Comparison of ENCODE assay signal across 20 cellular contexts in genomic region chr14:92964124-92965109, GRCh38. TPM values are rescaled to one million over a fixed set of nuclear protein-coding genes. Genes with fewer than 3 reads are reported as not detected.
DNase-seq lines count a peak whose midpoint lies in the region; ATAC-seq and TF ChIP-seq lines count a peak whose summit lies in the region.
"Had no signal": no experiment of that assay in that cellular context is flagged by ENCODE, and none has a peak within 500 bp of the region (broad histone marks: within the 10 kb centered on the region; RNA-seq: fewer than 3 reads in every experiment).

No MANE protein-coding gene starts in this region.

- H3K36me3 Mint-ChIP-seq in GM23338 (ENCODE audit: low read depth) (peaks cover 28% of the 10 kb centered on the region), progenitor cell of endocrine pancreas (ENCODE audit: insufficient read depth) (peaks cover 14% of the 10 kb centered on the region)
- H3K36me3 Mint-ChIP-seq in stimulated activated memory B cell treated with anti-CD40 and anti-IgM and Interleukin-4, amounts not matched to agents 10 μg/mL and 1 μg/mL and 100 μg/mL, for 72 hours, result peaks cover 35% of the 10 kb centered on the region
- H3K36me3 Mint-ChIP-seq in activated CD4-positive, alpha-beta T cell treated with anti-CD3 and anti-CD28 coated beads, Interleukin-2, amount 10 ng/mL, durations not matched to agents 24 days and 14 days (ENCODE audit: low read depth), result peaks cover 3% of the 10 kb centered on the region
- peaks cover 2% of the 10 kb centered on the region for H3K36me3 Mint-ChIP-seq in T-helper 2 cell treated with Interferon-gamma antibody and Interleukin-4, amounts not matched to agents 5 μg/mL and 100 μg/mL, for 36 hours (ENCODE audit: low read depth)

- H3K27ac ChIP-seq in GM23338 (ENCODE audit: low read depth) (no peak overlapping the region), body of pancreas (peak overlapping the region; percentile 22 to 57 (median 35)), thyroid gland (no peak overlapping the region)
- H3K27ac ChIP-seq: vagina had no signal

- peak; percentile 27 for ATAC-seq in GM23338
- ATAC-seq in body of pancreas, result peak; percentile 66
- peak; percentile 81 for ATAC-seq in left lobe of liver
- no peak for ATAC-seq in stimulated activated memory B cell treated with anti-CD40 and anti-IgM and Interleukin-4, amounts not matched to agents 10 μg/mL and 1 μg/mL and 100 μg/mL, for 72 hours
- ATAC-seq: K562 had no signal

- H3K27me3 Mint-ChIP-seq in GM23338 (ENCODE audit: insufficient read depth, low read depth, poor library complexity) (peaks cover 20% of the 10 kb centered on the region), progenitor cell of endocrine pancreas (no peaks in the 10 kb centered on the region)
- H3K27me3 Mint-ChIP-seq in stimulated activated memory B cell treated with anti-CD40 and anti-IgM and Interleukin-4, amounts not matched to agents 10 μg/mL and 1 μg/mL and 100 μg/mL, for 72 hours, result no peaks in the 10 kb centered on the region
- H3K27me3 Mint-ChIP-seq in activated CD4-positive, alpha-beta T cell treated with anti-CD3 and anti-CD28 coated beads, Interleukin-2, amount 10 ng/mL, durations not matched to agents 24 days and 14 days, result no peaks in the 10 kb centered on the region
- no peaks in the 10 kb centered on the region for H3K27me3 Mint-ChIP-seq in T-helper 2 cell treated with Interferon-gamma antibody and Interleukin-4, amounts not matched to agents 5 μg/mL and 100 μg/mL, for 36 hours (ENCODE audit: low read depth)

- WGBS in body of pancreas, 2 donors, result 63 to 78% methylated on average over 7 to 12 of the region's 12 CpGs
- 85 to 91% methylated on average over 6 to 10 of the region's 12 CpGs for WGBS in thyroid gland, 2 donors

- H3K79me2 ChIP-seq in GM23338 (replicated peaks; ENCODE audit: insufficient read depth), result peaks cover 39% of the 10 kb centered on the region

- no peaks in the 10 kb centered on the region for H3F3A ChIP-seq in GM23338 (replicated peaks; ENCODE audit: low read depth)

- 0 out of 3 replicates have a peak, but pooled peaks cover 5% of the 10 kb centered on the region for H3K9me3 Mint-ChIP-seq in GM23338
- H3K9me3 Mint-ChIP-seq in stimulated activated memory B cell treated with anti-CD40 and anti-IgM and Interleukin-4, amounts not matched to agents 10 μg/mL and 1 μg/mL and 100 μg/mL, for 72 hours, result peaks cover 4% of the 10 kb centered on the region
- H3K9me3 Mint-ChIP-seq in activated CD4-positive, alpha-beta T cell treated with anti-CD3 and anti-CD28 coated beads, Interleukin-2, amount 10 ng/mL, durations not matched to agents 24 days and 14 days, result no peaks in the 10 kb centered on the region
- H3K9me3 Mint-ChIP-seq in T-helper 2 cell treated with Interferon-gamma antibody and Interleukin-4, amounts not matched to agents 5 μg/mL and 100 μg/mL, for 36 hours, result peaks cover 4% of the 10 kb centered on the region
- peaks cover 7% of the 10 kb centered on the region for H3K9me3 Mint-ChIP-seq in progenitor cell of endocrine pancreas (ENCODE audit: low read depth)

- no peak for TF ChIP-seq CTCF in GM23338 (conservative IDR thresholded peaks at IDR 0.05; ENCODE audit: low read depth in 2 of 2)
- TF ChIP-seq CTCF in body of pancreas (IDR thresholded peaks at IDR 0.05), result no peak
- no peak for TF ChIP-seq CTCF in thyroid gland (IDR thresholded peaks at IDR 0.05)
- TF ChIP-seq CTCF in progenitor cell of endocrine pancreas (IDR thresholded peaks at IDR 0.05; ENCODE audit: unreplicated experiment), result no peak

- H3K27me3 ChIP-seq in GM23338 (ENCODE audit: insufficient read depth), result no peaks in the 10 kb centered on the region
- H3K27me3 ChIP-seq in body of pancreas, result no peaks in the 10 kb centered on the region
- no peaks in the 10 kb centered on the region for H3K27me3 ChIP-seq in thyroid gland
- H3K27me3 ChIP-seq: vagina had no signal

- no peaks in the 10 kb centered on the region for H3K9me3 ChIP-seq in body of pancreas
- H3K9me3 ChIP-seq in thyroid gland, result no peaks in the 10 kb centered on the region
- H3K9me3 ChIP-seq: vagina had no signal

- H3K4me3 ChIP-seq in GM23338, result no peak overlapping the region
- no peak overlapping the region for H3K4me3 ChIP-seq in body of pancreas
- H3K4me3 ChIP-seq in thyroid gland (replicated peaks in 1 of 3), result no peak overlapping the region
- H3K4me3 ChIP-seq: K562, vagina had no signal

- TF ChIP-seq POLR2A in body of pancreas (IDR thresholded peaks at IDR 0.05) (no peak), thyroid gland (IDR thresholded peaks at IDR 0.05) (no peak)

- H3K4me2 ChIP-seq in GM23338, result no peak overlapping the region

- intact Hi-C loops in body of pancreas (cut with DNase I) (no loop called here), thyroid gland (cut with DNase I) (no loop called here)
- intact Hi-C loops in activated CD4-positive, alpha-beta T cell treated with anti-CD3 and anti-CD28 coated beads, Interleukin-2, amount 10 ng/mL, durations not matched to agents 24 days and 14 days (cut with micrococcal nuclease), result loop anchor here (10.0 kb wide), 1 partner anchor 50 kb away; no protein-coding TSS in a partner anchor

- H3K36me3 ChIP-seq in GM23338 (ENCODE audit: insufficient read depth) (no peaks in the 10 kb centered on the region), body of pancreas (replicated peaks in 1 of 2; ENCODE audit: insufficient read depth in 1 of 2, low read depth in 2 of 2) (peaks cover 0 to 2% of the 10 kb centered on the region in 2 donors), thyroid gland (no peaks in the 10 kb centered on the region)

- H3K27ac Mint-ChIP-seq in GM23338 (no peak overlapping the region), progenitor cell of endocrine pancreas (no peak overlapping the region)
- peak overlapping the region; percentile 46 for H3K27ac Mint-ChIP-seq in stimulated activated memory B cell treated with anti-CD40 and anti-IgM and Interleukin-4, amounts not matched to agents 10 μg/mL and 1 μg/mL and 100 μg/mL, for 72 hours
- no peak overlapping the region for H3K27ac Mint-ChIP-seq in activated CD4-positive, alpha-beta T cell treated with anti-CD3 and anti-CD28 coated beads, Interleukin-2, amount 10 ng/mL, durations not matched to agents 24 days and 14 days
- no peak overlapping the region for H3K27ac Mint-ChIP-seq in T-helper 2 cell treated with Interferon-gamma antibody and Interleukin-4, amounts not matched to agents 5 μg/mL and 100 μg/mL, for 36 hours

- peaks cover 26% of the 10 kb centered on the region for H4K20me1 ChIP-seq in GM23338 (replicated peaks; ENCODE audit: insufficient read depth)

- H3K9me2 ChIP-seq in GM23338 (ENCODE audit: insufficient read depth), result no peaks in the 10 kb centered on the region

- H2AFZ ChIP-seq in GM23338, result no peak overlapping the region

- DNase-seq in GM23338 (ENCODE audit: low spot score) (no peak), body of pancreas (peak in 1 of 4 donors; percentile 25), left lobe of liver (ENCODE audit: low spot score) (peak; percentile 74), thyroid gland (no peak), progenitor cell of endocrine pancreas (ENCODE audit: low spot score, unreplicated experiment) (no peak)
- DNase-seq in activated CD4-positive, alpha-beta T cell treated with anti-CD3 and anti-CD28 coated beads, Interleukin-2, amount 10 ng/mL, durations not matched to agents 24 days and 14 days, result no peak
- DNase-seq in T-helper 2 cell treated with Interferon-gamma antibody and Interleukin-4, amounts not matched to agents 5 μg/mL and 100 μg/mL, for 36 hours (ENCODE audit: low spot score), result no peak
- DNase-seq: activated CD4-positive, alpha-beta T cell treated with anti-CD3 and anti-CD28 coated beads, Interleukin-2, amount 50 U/mL, for 48 hours; activated effector memory CD4-positive, alpha-beta T cell treated with anti-CD3 and anti-CD28 coated beads, Interleukin-2, amount 50 U/mL, for 16 hours; C1 segment of cervical spinal cord; hippocampal formation; NCI-H524; stimulated activated CD4-positive, alpha-beta T cell treated with anti-CD3 and anti-CD28 coated beads, Interleukin-15, amount 100 ng/mL, for 24 hours; T-helper 9 cell had no signal

- H3K4me1 Mint-ChIP-seq in GM23338 (peaks cover 27% of the 10 kb centered on the region), progenitor cell of endocrine pancreas (ENCODE audit: low read depth) (peaks cover 13% of the 10 kb centered on the region)
- H3K4me1 Mint-ChIP-seq in stimulated activated memory B cell treated with anti-CD40 and anti-IgM and Interleukin-4, amounts not matched to agents 10 μg/mL and 1 μg/mL and 100 μg/mL, for 72 hours, result peaks cover 27% of the 10 kb centered on the region
- H3K4me1 Mint-ChIP-seq in activated CD4-positive, alpha-beta T cell treated with anti-CD3 and anti-CD28 coated beads, Interleukin-2, amount 10 ng/mL, durations not matched to agents 24 days and 14 days, result no peaks in the 10 kb centered on the region
- no peaks in the 10 kb centered on the region for H3K4me1 Mint-ChIP-seq in T-helper 2 cell treated with Interferon-gamma antibody and Interleukin-4, amounts not matched to agents 5 μg/mL and 100 μg/mL, for 36 hours (ENCODE audit: low read depth)

- H3K4me1 ChIP-seq in GM23338 (ENCODE audit: insufficient read depth), result no peaks in the 10 kb centered on the region; the same call in 1 of the 2 replicates
- H3K4me1 ChIP-seq in body of pancreas, result peaks cover 21% of the 10 kb centered on the region
- peaks cover 5 to 20% of the 10 kb centered on the region in 2 donors for H3K4me1 ChIP-seq in thyroid gland

- no peak overlapping the region for H3K4me3 Mint-ChIP-seq in GM23338
- H3K4me3 Mint-ChIP-seq in stimulated activated memory B cell treated with anti-CD40 and anti-IgM and Interleukin-4, amounts not matched to agents 10 μg/mL and 1 μg/mL and 100 μg/mL, for 72 hours, result no peak overlapping the region
- no peak overlapping the region for H3K4me3 Mint-ChIP-seq in activated CD4-positive, alpha-beta T cell treated with anti-CD3 and anti-CD28 coated beads, Interleukin-2, amount 10 ng/mL, durations not matched to agents 24 days and 14 days
- no peak overlapping the region for H3K4me3 Mint-ChIP-seq in T-helper 2 cell treated with Interferon-gamma antibody and Interleukin-4, amounts not matched to agents 5 μg/mL and 100 μg/mL, for 36 hours
- H3K4me3 Mint-ChIP-seq in progenitor cell of endocrine pancreas (ENCODE audit: low read depth), result no peak overlapping the region

TF ChIP-seq in GM23338, 12 proteins besides CTCF, POLR2A, EP300 and RAD21 (continues in another document):
- TF ChIP-seq POLR2AphosphoS5 (IDR thresholded peaks at IDR 0.05; ENCODE audit: low read depth) (no peak), EZH2 (IDR thresholded peaks at IDR 0.05; ENCODE audit: low read depth, unreplicated experiment) (no peak), ZNF331 (CRISPR knock-in tag; IDR thresholded peaks at IDR 0.05; ENCODE audit: low read depth) (no peak), JUNB (IDR thresholded peaks at IDR 0.05; ENCODE audit: unreplicated experiment) (no peak)

RNA-seq across cellular contexts. Expression of gene CHGA, which starts 41.5 kb away (rescaled TPM):
- total RNA-seq in GM23338 (2014; rRNA removed; shearing (Covaris generic)), result 13.9 and 20.9 TPM in 2 replicates
- 18.9 and 19.6 TPM in 2 replicates for polyA plus RNA-seq in GM23338 (2016; fragmentation: Nextera tagmentation; extraction: Ambion mirVana)
- 10 to 100 TPM; 69.5 to 80.1 TPM for total RNA-seq in body of pancreas
- 0.20 TPM for total RNA-seq in left lobe of liver
- total RNA-seq in activated CD4-positive, alpha-beta T cell treated with anti-CD3 and anti-CD28 coated beads, Interleukin-2, amount 10 ng/mL, durations not matched to agents 24 days and 14 days, result not detected in 2 replicates
- 1 to 10 TPM in 2 of 4 donors, under 1 TPM in 2; 0.54 to 9.6 (median 1.5) TPM for total RNA-seq in thyroid gland
- total RNA-seq in progenitor cell of endocrine pancreas, result 1,495 and 1,590 TPM in 2 replicates
- total RNA-seq: bronchial epithelial cell, Daoy, K562, lung microvascular endothelial cell had no signal
- polyA plus RNA-seq: K562 had no signal

Comparison
In these comparisons a context has a peak if more than half of its experiments do, and no peak if none do; other contexts are left out.
1. H3K27ac ChIP-seq: peak in body of pancreas (4 of 4); none in GM23338 (single experiment) and thyroid gland (0 of 3).
2. RNA of gene CHGA, which starts 41.5 kb away (total RNA-seq): 1,495 to 1,590 TPM in progenitor cell of endocrine pancreas; 69.5 to 80.1 TPM in body of pancreas, 13.9 to 20.9 TPM in GM23338, 0.54 to 9.6 TPM in thyroid gland, 0.20 TPM in left lobe of liver (single experiment) and not detected in activated CD4-positive, alpha-beta T cell treated with anti-CD3 and anti-CD28 coated beads, Interleukin-2, amount 10 ng/mL, durations not matched to agents 24 days and 14 days; every median in the first group is over 10 times any median in the second.